Comparison of ENCODE assay signal across 11 cellular contexts in genomic region chr1:85611856-85612255, GRCh38. TPM values are rescaled to one million over a fixed set of nuclear protein-coding genes. Genes with fewer than 3 reads are reported as not detected.
DNase-seq lines count a peak whose midpoint lies in the region; ATAC-seq, FAIRE-seq and TF ChIP-seq lines count a peak whose summit lies in the region.
"Had no signal": no experiment of that assay in that cellular context is flagged by ENCODE, and none has a peak within 500 bp of the region (broad histone marks: within the 10 kb centered on the region; RNA-seq: fewer than 3 reads in every experiment).

No MANE protein-coding gene starts in this region.

- no peaks in the 10 kb centered on the region for H3K79me2 ChIP-seq in astrocyte (ENCODE audit: insufficient read depth, low read length)

- H3K4me1 Mint-ChIP-seq in astrocyte (ENCODE audit: low read depth, unreplicated experiment) = peaks cover 61% of the 10 kb centered on the region
- H3K4me1 Mint-ChIP-seq in activated CD8-positive, alpha-beta memory T cell treated with anti-CD3 and anti-CD28 coated beads, Interleukin-2, amount 10 ng/mL, durations not matched to agents 7 days and 5 days = no peaks in the 10 kb centered on the region
- H3K4me1 Mint-ChIP-seq: memory B cell had no signal

- H3K9me3 Mint-ChIP-seq in astrocyte (ENCODE audit: unreplicated experiment) = no peaks in the 10 kb centered on the region
- H3K9me3 Mint-ChIP-seq in activated CD8-positive, alpha-beta memory T cell treated with anti-CD3 and anti-CD28 coated beads, Interleukin-2, amount 10 ng/mL, durations not matched to agents 7 days and 5 days (ENCODE audit: low read depth) = no peaks in the 10 kb centered on the region

- no peaks in the 10 kb centered on the region for H3K27me3 Mint-ChIP-seq in astrocyte (ENCODE audit: low read depth, unreplicated experiment)
- no peaks in the 10 kb centered on the region for H3K27me3 Mint-ChIP-seq in activated CD8-positive, alpha-beta memory T cell treated with anti-CD3 and anti-CD28 coated beads, Interleukin-2, amount 10 ng/mL, durations not matched to agents 7 days and 5 days
- H3K27me3 Mint-ChIP-seq: memory B cell had no signal

- H3K4me2 ChIP-seq in astrocyte (ENCODE audit: low read length) = peak overlapping the region; percentile 65
- H3K4me2 ChIP-seq: KMS-11 had no signal

- no peak for ATAC-seq in activated CD8-positive, alpha-beta memory T cell treated with anti-CD3 and anti-CD28 coated beads, Interleukin-2, amount 10 ng/mL, durations not matched to agents 7 days and 5 days
- no peak for ATAC-seq in GM18511 (IDR thresholded peaks at IDR 0.05; ENCODE audit: unreplicated experiment)

- H2AFZ ChIP-seq in astrocyte (ENCODE audit: low read depth, low read length) = no peak overlapping the region

- H3K4me1 ChIP-seq in astrocyte (ENCODE audit: insufficient read depth, low read length) = peaks cover 51% of the 10 kb centered on the region
- peaks cover 0 to 20% of the 10 kb centered on the region in 2 donors for H3K4me1 ChIP-seq in right atrium auricular region
- H3K4me1 ChIP-seq in skeletal muscle tissue (ENCODE audit: control insufficient read depth in 3 of 3, insufficient read depth in 3 of 3, low read length in 3 of 3) = peaks cover 19 to 24% (median 20%) of the 10 kb centered on the region in 3 donors

- CTCF ChIA-PET in activated CD8-positive, alpha-beta memory T cell treated with anti-CD3 and anti-CD28 coated beads, Interleukin-2, amount 10 ng/mL, durations not matched to agents 7 days and 5 days (lab: Charles Lee) = no interaction called here

- H3K27ac ChIP-seq in astrocyte (ENCODE audit: low read depth, low read length) (peak overlapping the region; percentile 98), right atrium auricular region (peak overlapping the region; percentile 2 to 78), skeletal muscle tissue (ENCODE audit: low read depth, low read length) (peak overlapping the region; percentile 68)
- H3K27ac ChIP-seq: KMS-11 had no signal

- H3K9ac ChIP-seq in astrocyte (ENCODE audit: low read length) (peak overlapping the region; percentile 80), skeletal muscle tissue (ENCODE audit: low read depth in 1 of 3, low read length in 3 of 3) (no peak overlapping the region)
- H3K9ac ChIP-seq: KMS-11 had no signal

- peak overlapping the region; percentile 71 for H3K4me3 Mint-ChIP-seq in astrocyte (ENCODE audit: unreplicated experiment)
- H3K4me3 Mint-ChIP-seq in activated CD8-positive, alpha-beta memory T cell treated with anti-CD3 and anti-CD28 coated beads, Interleukin-2, amount 10 ng/mL, durations not matched to agents 7 days and 5 days = no peak overlapping the region
- H3K4me3 Mint-ChIP-seq: memory B cell had no signal

- no peaks in the 10 kb centered on the region for H3K36me3 Mint-ChIP-seq in astrocyte (ENCODE audit: low read depth, unreplicated experiment)
- no peaks in the 10 kb centered on the region for H3K36me3 Mint-ChIP-seq in activated CD8-positive, alpha-beta memory T cell treated with anti-CD3 and anti-CD28 coated beads, Interleukin-2, amount 10 ng/mL, durations not matched to agents 7 days and 5 days

- H3K27me3 ChIP-seq in astrocyte (ENCODE audit: insufficient read depth, low read length) (no peaks in the 10 kb centered on the region), right atrium auricular region (no peaks in the 10 kb centered on the region), skeletal muscle tissue (ENCODE audit: control insufficient read depth in 3 of 3, insufficient read depth in 3 of 3, low read length in 3 of 3) (no peaks in the 10 kb centered on the region)

- H3K36me3 ChIP-seq in astrocyte (ENCODE audit: insufficient read depth, low read length) (no peaks in the 10 kb centered on the region), right atrium auricular region (no peaks in the 10 kb centered on the region), skeletal muscle tissue (ENCODE audit: control insufficient read depth in 3 of 3, insufficient read depth in 3 of 3, low read length in 3 of 3) (no peaks in the 10 kb centered on the region)

- H3K4me3 ChIP-seq in astrocyte (ENCODE audit: insufficient read depth, low read depth, low read length) (peak overlapping the region; percentile 4), right atrium auricular region (no peak overlapping the region), skeletal muscle tissue (ENCODE audit: low read length in 3 of 3) (peak overlapping the region in 1 of 3 donors; percentile 28)

- FAIRE-seq in astrocyte (lab: Jason Lieb, UNC) = peak; percentile 98

- H4K20me1 ChIP-seq in astrocyte (ENCODE audit: insufficient read depth, low read length) = no peaks in the 10 kb centered on the region

- DNase-seq in GM04503 (ENCODE audit: low read depth) (peak; percentile 98), astrocyte (ENCODE audit: low read depth) (peak; percentile 100), right atrium auricular region (ENCODE audit: low spot score) (peak; percentile 73), NCI-H82 treated with DMSO at 0.1 percent for 48 hours (lab: John Stamatoyannopoulos, UW; ENCODE audit: unreplicated experiment) (no peak)
- no peak for DNase-seq in NK-92 treated with Interleukin-12 subunit alpha and Interleukin-12 subunit beta, amount 100 ng/mL, for 24 hours (lab: John Stamatoyannopoulos, UW)
- DNase-seq in activated CD8-positive, alpha-beta memory T cell treated with anti-CD3 and anti-CD28 coated beads, Interleukin-2, amount 10 ng/mL, durations not matched to agents 7 days and 5 days = no peak

- TF ChIP-seq CTCF in astrocyte (IDR thresholded peaks at IDR 0.05; ENCODE audit: insufficient read depth, low read depth, low read length) (no peak), right atrium auricular region (IDR thresholded peaks at IDR 0.05) (no peak)

- H3K27ac Mint-ChIP-seq in astrocyte (ENCODE audit: unreplicated experiment) = peak overlapping the region; percentile 99
- H3K27ac Mint-ChIP-seq in activated CD8-positive, alpha-beta memory T cell treated with anti-CD3 and anti-CD28 coated beads, Interleukin-2, amount 10 ng/mL, durations not matched to agents 7 days and 5 days = no peak overlapping the region
- H3K27ac Mint-ChIP-seq: memory B cell had no signal

- no peaks in the 10 kb centered on the region for H3K9me3 ChIP-seq in astrocyte (ENCODE audit: insufficient read depth, low read depth, low read length)
- no peaks in the 10 kb centered on the region for H3K9me3 ChIP-seq in right atrium auricular region
- no peaks in the 10 kb centered on the region for H3K9me3 ChIP-seq in skeletal muscle tissue (ENCODE audit: control insufficient read depth in 3 of 3, low read length in 3 of 3)

RNA-seq across cellular contexts. Expression of gene CCN1, which starts 31.3 kb away (rescaled TPM):
- 624 and 672 TPM in 2 replicates for total RNA-seq in astrocyte
- 100 to 1,000 TPM in 1 of 2 donors, 10 to 100 TPM in 1; 41.8 to 156 TPM for total RNA-seq in right atrium auricular region
- 34.4 TPM for total RNA-seq in skeletal muscle tissue
- total RNA-seq in activated CD8-positive, alpha-beta memory T cell treated with anti-CD3 and anti-CD28 coated beads, Interleukin-2, amount 10 ng/mL, durations not matched to agents 7 days and 5 days = not detected
- total RNA-seq: T-helper 1 cell treated with Interleukin-12 subunit alpha and Interleukin-12 subunit beta and Interleukin-4 antibody, amounts not matched to agents 30 ng/mL and 1 ng/mL, for 36 hours had no signal

Comparison
In these comparisons a context has a peak if more than half of its experiments do, and no peak if none do; other contexts are left out.
1. DNase-seq: peak in GM04503 (single experiment), astrocyte (single experiment) and right atrium auricular region (single experiment); none in NK-92 treated with Interleukin-12 subunit alpha and Interleukin-12 subunit beta, amount 100 ng/mL, for 24 hours (single experiment), NCI-H82 treated with DMSO at 0.1 percent for 48 hours (single experiment) and activated CD8-positive, alpha-beta memory T cell treated with anti-CD3 and anti-CD28 coated beads, Interleukin-2, amount 10 ng/mL, durations not matched to agents 7 days and 5 days (single experiment).
2. H3K27ac ChIP-seq: peak in every context shown above with its lines; median percentile 98 in astrocyte; 68 in skeletal muscle tissue; 40 in right atrium auricular region.
3. RNA of gene CCN1, which starts 31.3 kb away (total RNA-seq): 624 to 672 TPM in astrocyte, 41.8 to 156 TPM in right atrium auricular region and 34.4 TPM in skeletal muscle tissue (single experiment); not detected in activated CD8-positive, alpha-beta memory T cell treated with anti-CD3 and anti-CD28 coated beads, Interleukin-2, amount 10 ng/mL, durations not matched to agents 7 days and 5 days; every median in the first group is over 10 times any median in the second.